ENCODE assay signal across 14 cellular contexts in the genomic region with DNA sequence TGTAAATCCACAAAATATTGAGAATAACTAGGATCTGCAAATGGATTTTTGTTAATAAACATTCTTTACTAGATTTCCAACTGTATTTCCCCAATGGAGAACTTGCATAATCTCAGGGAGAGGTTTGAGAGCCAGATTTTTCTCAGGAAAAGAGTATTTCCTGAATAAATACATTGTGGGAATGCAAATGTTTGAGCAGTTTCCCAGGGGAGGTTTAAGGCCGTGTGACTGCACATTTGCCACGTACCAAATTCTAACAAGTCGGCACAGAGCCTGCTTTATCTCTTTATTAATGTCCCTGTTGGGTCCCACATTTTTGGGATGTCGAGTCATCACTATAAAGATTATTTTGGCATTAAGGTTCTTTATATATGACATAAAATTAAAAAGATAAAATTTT. TPM values are rescaled to one million over a fixed set of nuclear protein-coding genes. Genes with fewer than 3 reads are reported as not detected.
DNase-seq lines count a peak whose midpoint lies in the region; TF ChIP-seq lines count a peak whose summit lies in the region.
"Had no signal": no experiment of that assay in that cellular context is flagged by ENCODE, and none has a peak within 500 bp of the region (broad histone marks: within the 10 kb centered on the region; RNA-seq: fewer than 3 reads in every experiment).

No MANE protein-coding gene starts in this region.

- H3K27ac Mint-ChIP-seq in osteocyte (ENCODE audit: unreplicated experiment): peak overlapping the region; percentile 96
- H3K27ac Mint-ChIP-seq: dendritic cell treated with granulocyte-macrophage colony-stimulating factor and Interleukin-4, amounts not matched to agents 40 ng/mL and 50 ng/mL, for 4 days had no signal

- H3K4me3 Mint-ChIP-seq in osteocyte (ENCODE audit: unreplicated experiment): peak overlapping the region; percentile 46
- H3K4me3 Mint-ChIP-seq: dendritic cell treated with granulocyte-macrophage colony-stimulating factor and Interleukin-4, amounts not matched to agents 40 ng/mL and 50 ng/mL, for 4 days had no signal

- H3K4me3 ChIP-seq in SK-N-MC: peak overlapping the region; percentile 32; the same call in 1 of the 2 replicates
- H3K4me3 ChIP-seq: GM12878, mucosa of descending colon had no signal

- TF ChIP-seq CTCF in osteocyte (IDR thresholded peaks at IDR 0.05): no peak

- no peaks in the 10 kb centered on the region for H3K9me3 ChIP-seq in SK-N-MC (ENCODE audit: low read depth, low read length)
- H3K9me3 ChIP-seq: mucosa of descending colon had no signal

- DNase-seq in EH (ENCODE audit: low read depth): peak; percentile 89
- peak; percentile 66 for DNase-seq in SK-N-MC (ENCODE audit: low read depth, low spot score)
- DNase-seq in fibroblast of peridontal ligament (ENCODE audit: extremely low read depth): peak; percentile 83
- no peak for DNase-seq in osteocyte (ENCODE audit: extremely low spot score, unreplicated experiment)
- no peak for DNase-seq in activated effector memory CD4-positive, alpha-beta T cell treated with Interleukin-2 at 50 U/mL for 16 hours
- DNase-seq in head of caudate nucleus: no peak
- no peak for DNase-seq in COR-L47 (lab: John Stamatoyannopoulos, UW)
- no peak for DNase-seq in HCEC 1CT
- DNase-seq: activated CD4-positive, alpha-beta T cell treated with anti-CD3 and anti-CD28 coated beads for 4 hours; mucosa of descending colon; NCI-H510A; small intestine had no signal

- H3K27me3 Mint-ChIP-seq in osteocyte (ENCODE audit: unreplicated experiment): no peaks in the 10 kb centered on the region
- H3K27me3 Mint-ChIP-seq: dendritic cell treated with granulocyte-macrophage colony-stimulating factor and Interleukin-4, amounts not matched to agents 40 ng/mL and 50 ng/mL, for 4 days had no signal

- H3K4me1 Mint-ChIP-seq in osteocyte (ENCODE audit: unreplicated experiment): peaks cover 71% of the 10 kb centered on the region

- 0 out of 2 replicates have a peak, but pooled peaks cover under 1% of the 10 kb centered on the region for H3K36me3 ChIP-seq in SK-N-MC (ENCODE audit: insufficient read depth, low read length)

- peak overlapping the region; percentile 88 for H3K27ac ChIP-seq in SK-N-MC

- intact Hi-C loops in head of caudate nucleus (cut with DNase I): no loop called here

- H3K9me3 Mint-ChIP-seq in osteocyte (ENCODE audit: unreplicated experiment): peaks cover 7% of the 10 kb centered on the region
- H3K9me3 Mint-ChIP-seq: dendritic cell treated with granulocyte-macrophage colony-stimulating factor and Interleukin-4, amounts not matched to agents 40 ng/mL and 50 ng/mL, for 4 days had no signal

- H3K36me3 Mint-ChIP-seq in osteocyte (ENCODE audit: unreplicated experiment): peaks cover 45% of the 10 kb centered on the region

- H3K9ac ChIP-seq in SK-N-MC (ENCODE audit: insufficient read length): peak overlapping the region; percentile 1

RNA-seq across cellular contexts. Expression of gene TFPI, which starts 27.0 kb away (rescaled TPM):
- total RNA-seq in osteocyte: 325 and 334 TPM in 2 replicates

Comparison
In these comparisons a context has a peak if more than half of its experiments do, and no peak if none do; other contexts are left out.
1. DNase-seq: peak in EH (single experiment), SK-N-MC (single experiment) and fibroblast of peridontal ligament (single experiment); none in osteocyte (single experiment), activated effector memory CD4-positive, alpha-beta T cell treated with Interleukin-2 at 50 U/mL for 16 hours (single experiment), head of caudate nucleus (0 of 42), COR-L47 (single experiment) and HCEC 1CT (single experiment).